ENCODE assay signal across 20 cellular contexts in genomic region chr16:58030136-58030840, GRCh38. TPM values are rescaled to one million over a fixed set of nuclear protein-coding genes. Genes with fewer than 3 reads are reported as not detected.
A peak's percentile ranks its signal among the peaks of the same experiment; 100 is the strongest.
DNase-seq lines count a peak whose midpoint lies in the region; ATAC-seq and TF ChIP-seq lines count a peak whose summit lies in the region.
"Had no signal": no experiment of that assay in that cellular context is flagged by ENCODE, and none has a peak within 500 bp of the region (broad histone marks: within the 10 kb centered on the region; RNA-seq: fewer than 3 reads in every experiment).

No MANE protein-coding gene starts in this region.

- H3K9me3 ChIP-seq in duodenal mucosa (ENCODE audit: control insufficient read depth in 1 of 2, low read length in 2 of 2): no peaks in the 10 kb centered on the region
- H3K9me3 ChIP-seq in right lobe of liver: no peaks in the 10 kb centered on the region
- no peaks in the 10 kb centered on the region for H3K9me3 ChIP-seq in subcutaneous abdominal adipose tissue (ENCODE audit: control insufficient read depth in 5 of 5, low read length in 5 of 5)
- no peaks in the 10 kb centered on the region for H3K9me3 ChIP-seq in ascending aorta

- TF ChIP-seq POLR2A in right lobe of liver (IDR thresholded peaks at IDR 0.05): peak; percentile 33

- TF ChIP-seq CTCF in Calu3 (IDR thresholded peaks at IDR 0.05; ENCODE audit: unreplicated experiment): no peak
- no peak for TF ChIP-seq CTCF in right lobe of liver (IDR thresholded peaks at IDR 0.05)
- no peak for TF ChIP-seq CTCF in ascending aorta (IDR thresholded peaks at IDR 0.05)

- H3K27me3 ChIP-seq in duodenal mucosa (ENCODE audit: control insufficient read depth in 1 of 2, insufficient read depth in 2 of 2, low read length in 2 of 2) (no peaks in the 10 kb centered on the region), right lobe of liver (no peaks in the 10 kb centered on the region), subcutaneous abdominal adipose tissue (ENCODE audit: control insufficient read depth in 5 of 5, insufficient read depth in 4 of 5, low read length in 5 of 5) (no peaks in the 10 kb centered on the region), ascending aorta (no peaks in the 10 kb centered on the region)

- WGBS in right lobe of liver (ENCODE audit: insufficient coverage, low coverage, low lambda C conversion rate, missing lambda C conversion rate): 34% methylated on average over 6 of the region's 11 CpGs

- ATAC-seq in right lobe of liver (peak; percentile 3 to 41 (median 22)), GM21360 (IDR thresholded peaks at IDR 0.05; ENCODE audit: unreplicated experiment) (no peak)

- H3K36me3 Mint-ChIP-seq in Calu3 (ENCODE audit: insufficient read depth, unreplicated experiment): peaks cover 42% of the 10 kb centered on the region

- no TSS peak for BruUV-seq in Calu3 (replicated peaks; lab: Mats Ljungman, UMichigan)

- H3K4me3 ChIP-seq in duodenal mucosa (ENCODE audit: low read depth in 1 of 2, low read length in 2 of 2) (no peak overlapping the region), right lobe of liver (peak overlapping the region in 1 of 3 donors; percentile 14), subcutaneous abdominal adipose tissue (ENCODE audit: low read depth in 1 of 5, low read length in 5 of 5) (no peak overlapping the region), ascending aorta (no peak overlapping the region)

- H3K27ac ChIP-seq in duodenal mucosa (ENCODE audit: low read depth, low read length) (peak overlapping the region; percentile 13), right lobe of liver (peak overlapping the region in 2 of 3 donors; percentile 69 to 70), subcutaneous abdominal adipose tissue (ENCODE audit: low read depth, low read length) (peak overlapping the region; percentile 60), ascending aorta (no peak overlapping the region)

- H3K27me3 Mint-ChIP-seq in Calu3 (ENCODE audit: unreplicated experiment): no peaks in the 10 kb centered on the region

- H3K4me3 Mint-ChIP-seq in Calu3 (ENCODE audit: low read depth, unreplicated experiment): peak overlapping the region; percentile 36

- CTCF ChIA-PET in Calu3 (lab: Charles Lee): no interaction called here

- H3K27ac Mint-ChIP-seq in Calu3 (ENCODE audit: unreplicated experiment): no peak overlapping the region

- no peak for DNase-seq in Calu3
- peak in 2 of 3 donors; percentile 69 to 79 for DNase-seq in right lobe of liver
- DNase-seq in cerebellum (ENCODE audit: low spot score): no peak
- no peak for DNase-seq in ascending aorta (ENCODE audit: low spot score in 2 of 2)
- DNase-seq: AML-193; DMS 273 treated with DMSO at 0.1 percent for 48 hours; DND-41; H9; KBM-7; NCI-H1105 treated with DMSO at 0.1 percent for 48 hours; NCI-H1694; NCI-H2081 treated with DMSO at 0.1 percent for 48 hours; NCI-H748 treated with DMSO at 0.1 percent for 48 hours; NK-92 treated with Interleukin-12 subunit alpha and Interleukin-12 subunit beta, amount 100 ng/mL, for 24 hours; SHP77 treated with DMSO at 0.1 percent for 48 hours had no signal

- no peaks in the 10 kb centered on the region for H3K9me3 Mint-ChIP-seq in Calu3 (ENCODE audit: low read depth, unreplicated experiment)
- H3K9me3 Mint-ChIP-seq: H9 had no signal

- H3K4me1 Mint-ChIP-seq in Calu3 (ENCODE audit: low read depth, unreplicated experiment): peaks cover 52% of the 10 kb centered on the region

- intact Hi-C loops in Calu3 (cut with micrococcal nuclease; ENCODE audit: unreplicated experiment) (no loop called here), right lobe of liver (cut with DNase I) (no loop called here), ascending aorta (cut with DNase I) (no loop called here)

- H3K4me1 ChIP-seq in duodenal mucosa (ENCODE audit: control insufficient read depth in 1 of 2, insufficient read depth in 2 of 2, low read length in 2 of 2): peaks cover 45 to 48% of the 10 kb centered on the region in 2 donors
- H3K4me1 ChIP-seq in right lobe of liver: peaks cover 0 to 67% (median 39%) of the 10 kb centered on the region in 4 donors
- H3K4me1 ChIP-seq in subcutaneous abdominal adipose tissue (ENCODE audit: control insufficient read depth in 5 of 5, insufficient read depth in 5 of 5, low read length in 5 of 5): peaks cover 14 to 80% (median 75%) of the 10 kb centered on the region in 5 donors
- H3K4me1 ChIP-seq in ascending aorta: peaks cover 3 to 10% of the 10 kb centered on the region in 2 donors

- H3K36me3 ChIP-seq in duodenal mucosa (ENCODE audit: control insufficient read depth in 1 of 2, insufficient read depth in 2 of 2, low read length in 2 of 2): peaks cover 0 to 4% of the 10 kb centered on the region in 2 donors
- no peaks in the 10 kb centered on the region for H3K36me3 ChIP-seq in right lobe of liver
- H3K36me3 ChIP-seq in subcutaneous abdominal adipose tissue (ENCODE audit: control insufficient read depth in 5 of 5, insufficient read depth in 5 of 5, low read length in 5 of 5): no peaks in the 10 kb centered on the region
- no peaks in the 10 kb centered on the region for H3K36me3 ChIP-seq in ascending aorta

- H3K9ac ChIP-seq in duodenal mucosa (ENCODE audit: low read depth in 1 of 2, low read length in 2 of 2): no peak overlapping the region
- H3K9ac ChIP-seq in subcutaneous abdominal adipose tissue (ENCODE audit: low read length in 5 of 5): no peak overlapping the region

RNA-seq across cellular contexts. Expression of gene MMP15, which starts 4.7 kb away (rescaled TPM):
- total RNA-seq in Calu3 (2022): 81.4 and 93.7 TPM in 2 replicates
- 10 to 100 TPM; 22.3 to 76.0 (median 35.2) TPM for total RNA-seq in right lobe of liver
- 14.3 TPM for total RNA-seq in cerebellum
- total RNA-seq in ascending aorta: 14.9 TPM

RNA-seq across cellular contexts. Expression of gene USB1, which starts 29.1 kb away (rescaled TPM):
- total RNA-seq in Calu3 (2022) (59.3 and 67.0 TPM in 2 replicates), right lobe of liver (10 to 100 TPM; 20.6 to 63.3 (median 25.9) TPM), cerebellum (8.6 TPM), ascending aorta (133 TPM)

RNA-seq across cellular contexts. Expression of gene ZNF319, which starts 29.8 kb away (rescaled TPM):
- total RNA-seq in Calu3 (2022) (10.0 and 10.2 TPM in 2 replicates), right lobe of liver (1 to 10 TPM; 2.5 to 4.9 (median 3.4) TPM), cerebellum (6.0 TPM), ascending aorta (17.5 TPM)

RNA-seq across cellular contexts. Expression of gene CNGB1, which starts 59.4 kb away (rescaled TPM):
- total RNA-seq in Calu3 (2022) (0.19 TPM in 1 of 2 replicates, not detected in the other), right lobe of liver (not detected), cerebellum (3.0 TPM), ascending aorta (not detected)
- total RNA-seq: G401, H9, NCI-H460 had no signal

Comparison
In these comparisons a context has a peak if more than half of its experiments do, and no peak if none do; other contexts are left out.
1. DNase-seq: peak in right lobe of liver (2 of 3); none in Calu3 (single experiment), cerebellum (single experiment) and ascending aorta (0 of 2).
2. H3K27ac ChIP-seq: peak in duodenal mucosa (single experiment), right lobe of liver (2 of 3) and subcutaneous abdominal adipose tissue (single experiment); none in ascending aorta (0 of 2).